In the genomic region with DNA sequence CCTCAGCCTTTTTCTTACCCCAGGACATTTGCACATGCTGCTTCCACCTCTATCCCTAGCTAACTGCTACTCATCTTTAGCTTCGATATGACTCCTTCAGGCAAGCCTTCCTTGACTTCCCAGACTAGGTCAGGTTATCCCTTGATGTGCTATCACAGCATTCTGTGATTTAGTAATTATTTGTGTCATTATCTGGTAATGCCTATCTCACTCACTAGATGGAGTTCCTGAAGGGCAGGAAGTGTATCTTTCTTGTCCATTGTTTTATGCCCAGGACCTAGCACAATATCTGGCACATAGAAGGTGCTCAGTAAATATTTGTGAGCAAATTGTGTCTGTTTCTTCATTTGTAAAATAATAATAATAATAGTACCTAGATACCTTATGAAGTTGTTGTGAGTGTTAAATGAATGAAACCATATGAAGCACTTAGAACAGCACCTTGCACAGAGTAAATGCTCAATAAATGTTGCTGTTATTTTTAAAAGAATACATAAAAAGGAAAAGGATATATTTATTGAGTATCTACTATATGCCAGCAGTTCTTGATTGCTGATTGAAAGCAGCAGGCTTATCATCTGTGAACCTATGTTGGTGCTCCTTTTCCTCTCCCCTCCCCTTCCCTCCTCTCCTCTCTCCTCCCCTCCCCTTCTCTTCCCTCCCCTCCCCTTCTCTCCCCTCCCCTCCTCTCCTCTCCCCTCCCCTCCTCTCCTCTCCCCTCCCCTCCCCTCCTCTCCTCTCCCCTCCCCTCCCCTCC, we compare ENCODE assay signal across 23 cellular contexts. TPM values are rescaled to one million over a fixed set of nuclear protein-coding genes. Genes with fewer than 3 reads are reported as not detected.
A peak's percentile ranks its signal among the peaks of the same experiment; 100 is the strongest.
DNase-seq lines count a peak whose midpoint lies in the region; ATAC-seq, FAIRE-seq and TF ChIP-seq lines count a peak whose summit lies in the region.
"Had no signal": no experiment of that assay in that cellular context is flagged by ENCODE, and none has a peak within 500 bp of the region (broad histone marks: within the 10 kb centered on the region; RNA-seq: fewer than 3 reads in every experiment).

No MANE protein-coding gene starts in this region.

- H3K27ac ChIP-seq in HEK293 (ENCODE audit: extremely low read depth, low read depth, low read length): no peak overlapping the region
- peak overlapping the region; percentile 23 for H3K27ac ChIP-seq in neutrophil

- intact Hi-C loops in activated CD8-positive, alpha-beta T cell treated with anti-CD3 and anti-CD28 coated beads for 36 hours (cut with micrococcal nuclease): no loop called here

- DNase-seq in activated CD8-positive, alpha-beta T cell treated with anti-CD3 and anti-CD28 coated beads for 36 hours: no peak
- DNase-seq in activated CD8-positive, alpha-beta T cell treated with anti-CD3 and anti-CD28 coated beads, Interleukin-2, amount 10 ng/mL, durations not matched to agents 7 days and 5 days: no peak
- peak; percentile 12 for DNase-seq in bronchial epithelial cell (ENCODE audit: low read depth)
- DNase-seq in activated CD4-positive, CD25-positive, alpha-beta regulatory T cell (lab: John Stamatoyannopoulos, UW): no peak
- DNase-seq in SIG-M5 (lab: John Stamatoyannopoulos, UW): no peak
- DNase-seq: activated CD8-positive, alpha-beta memory T cell treated with anti-CD3 and anti-CD28 coated beads, Interleukin-2, amount 50 U/mL, for 4 hours; activated effector memory CD4-positive, alpha-beta T cell treated with anti-CD3 and anti-CD28 coated beads, Interleukin-2, amount 50 U/mL, for 16 hours; BE2C; DND-41; effector memory CD4-positive, alpha-beta T cell; islet precursor cell; left ventricle myocardium superior; naive thymus-derived CD8-positive, alpha-beta T cell; NCI-H146; NCI-H510A treated with DMSO at 0.1 percent for 48 hours had no signal

- H3K36me3 ChIP-seq in HEK293 (ENCODE audit: control insufficient read depth in 2 of 2, insufficient read depth in 1 of 2, low read length in 2 of 2) (no peaks in the 10 kb centered on the region), bronchial epithelial cell (ENCODE audit: control insufficient read depth, insufficient read depth, low read length) (peaks cover 16% of the 10 kb centered on the region), neutrophil (peaks cover 84% of the 10 kb centered on the region)
- H3K36me3 ChIP-seq: BE2C had no signal

- H3K4me3 Mint-ChIP-seq in activated CD8-positive, alpha-beta T cell treated with anti-CD3 and anti-CD28 coated beads for 36 hours: no peak overlapping the region
- H3K4me3 Mint-ChIP-seq in activated CD8-positive, alpha-beta T cell treated with anti-CD3 and anti-CD28 coated beads, Interleukin-2, amount 10 ng/mL, durations not matched to agents 7 days and 5 days: no peak overlapping the region
- H3K4me3 Mint-ChIP-seq: brain; mesothelial cell of epicardium; naive thymus-derived CD8-positive, alpha-beta T cell; stimulated activated memory B cell treated with anti-CD40 and anti-IgM and Interleukin-4, amounts not matched to agents 10 μg/mL and 1 μg/mL and 100 μg/mL, for 72 hours had no signal

- no peak overlapping the region for H3K4me3 ChIP-seq in HEK293 (ENCODE audit: low read depth, low read length)
- H3K4me3 ChIP-seq in bronchial epithelial cell (ENCODE audit: low read depth, low read length): no peak overlapping the region
- H3K4me3 ChIP-seq in neutrophil (ENCODE audit: low read depth in 1 of 2, low read length in 1 of 2): no peak overlapping the region

- TF ChIP-seq CTCF in activated CD8-positive, alpha-beta T cell treated with anti-CD3 and anti-CD28 coated beads for 36 hours (IDR thresholded peaks at IDR 0.05): no peak
- TF ChIP-seq CTCF in HEK293 (tag by site-specific recombination; IDR thresholded peaks at IDR 0.05) (no peak), bronchial epithelial cell (IDR thresholded peaks at IDR 0.05; ENCODE audit: insufficient read depth, low read length, severe bottlenecking) (no peak), neutrophil (IDR thresholded peaks at IDR 0.05) (no peak)

- no peaks in the 10 kb centered on the region for H3K9me3 Mint-ChIP-seq in activated CD8-positive, alpha-beta T cell treated with anti-CD3 and anti-CD28 coated beads for 36 hours
- no peaks in the 10 kb centered on the region for H3K9me3 Mint-ChIP-seq in activated CD8-positive, alpha-beta T cell treated with anti-CD3 and anti-CD28 coated beads, Interleukin-2, amount 10 ng/mL, durations not matched to agents 7 days and 5 days (ENCODE audit: insufficient read depth)
- H3K9me3 Mint-ChIP-seq: brain; stimulated activated memory B cell treated with anti-CD40 and anti-IgM and Interleukin-4, amounts not matched to agents 10 μg/mL and 1 μg/mL and 100 μg/mL, for 72 hours had no signal

- H3K27me3 Mint-ChIP-seq in activated CD8-positive, alpha-beta T cell treated with anti-CD3 and anti-CD28 coated beads for 36 hours: no peaks in the 10 kb centered on the region
- H3K27me3 Mint-ChIP-seq in activated CD8-positive, alpha-beta T cell treated with anti-CD3 and anti-CD28 coated beads, Interleukin-2, amount 10 ng/mL, durations not matched to agents 7 days and 5 days (ENCODE audit: low read depth): no peaks in the 10 kb centered on the region
- H3K27me3 Mint-ChIP-seq: naive thymus-derived CD8-positive, alpha-beta T cell; stimulated activated memory B cell treated with anti-CD40 and anti-IgM and Interleukin-4, amounts not matched to agents 10 μg/mL and 1 μg/mL and 100 μg/mL, for 72 hours had no signal

- POLR2A ChIA-PET in activated CD8-positive, alpha-beta T cell treated with anti-CD3 and anti-CD28 coated beads for 36 hours (lab: Charles Lee): no interaction called here
- POLR2A ChIA-PET in activated CD8-positive, alpha-beta T cell treated with anti-CD3 and anti-CD28 coated beads, Interleukin-2, amount 10 ng/mL, durations not matched to agents 7 days and 5 days (lab: Charles Lee): no interaction called here
- POLR2A ChIA-PET in HEK293 (lab: Yijun Ruan, JAX): no interaction called here

- ATAC-seq in activated CD8-positive, alpha-beta T cell treated with anti-CD3 and anti-CD28 coated beads for 36 hours: no peak
- ATAC-seq in activated CD8-positive, alpha-beta T cell treated with anti-CD3 and anti-CD28 coated beads, Interleukin-2, amount 10 ng/mL, durations not matched to agents 7 days and 5 days: no peak
- no peak for ATAC-seq in SK-N-SH treated with all-trans-retinoic acid at 6 μM for 48 hours
- ATAC-seq: left ventricle myocardium superior; naive thymus-derived CD8-positive, alpha-beta T cell; stimulated activated memory B cell treated with anti-CD40 and anti-IgM and Interleukin-4, amounts not matched to agents 10 μg/mL and 1 μg/mL and 100 μg/mL, for 72 hours had no signal

- no peak for FAIRE-seq in bronchial epithelial cell (lab: Jason Lieb, UNC)
- FAIRE-seq: GM12891, H54 had no signal

- CTCF ChIA-PET in activated CD8-positive, alpha-beta T cell treated with anti-CD3 and anti-CD28 coated beads for 36 hours (lab: Charles Lee): no interaction called here
- CTCF ChIA-PET in activated CD8-positive, alpha-beta T cell treated with anti-CD3 and anti-CD28 coated beads, Interleukin-2, amount 10 ng/mL, durations not matched to agents 7 days and 5 days (lab: Charles Lee): interaction anchor here (1.2 kb wide), 1 partner anchor 39 kb away, joined by 5 read pairs; no protein-coding TSS in a partner anchor
- CTCF ChIA-PET in HEK293 (lab: Yijun Ruan, JAX): no interaction called here

- peaks cover 16% of the 10 kb centered on the region for H3K4me1 Mint-ChIP-seq in activated CD8-positive, alpha-beta T cell treated with anti-CD3 and anti-CD28 coated beads for 36 hours (ENCODE audit: low read depth)
- peaks cover 7% of the 10 kb centered on the region for H3K4me1 Mint-ChIP-seq in activated CD8-positive, alpha-beta T cell treated with anti-CD3 and anti-CD28 coated beads, Interleukin-2, amount 10 ng/mL, durations not matched to agents 7 days and 5 days (ENCODE audit: low read depth)
- H3K4me1 Mint-ChIP-seq: stimulated activated memory B cell treated with anti-CD40 and anti-IgM and Interleukin-4, amounts not matched to agents 10 μg/mL and 1 μg/mL and 100 μg/mL, for 72 hours had no signal

- H3K4me1 ChIP-seq in HEK293 (ENCODE audit: control insufficient read depth, insufficient read depth, low read length) (no peaks in the 10 kb centered on the region), neutrophil (ENCODE audit: control insufficient read depth in 1 of 2, insufficient read depth in 1 of 2, low read depth in 1 of 2, low read length in 1 of 2) (peaks cover 0 to 3% of the 10 kb centered on the region in 2 experiments)
- H3K4me1 ChIP-seq: BE2C had no signal

- peak overlapping the region; percentile 43 for H3K27ac Mint-ChIP-seq in activated CD8-positive, alpha-beta T cell treated with anti-CD3 and anti-CD28 coated beads for 36 hours
- no peak overlapping the region for H3K27ac Mint-ChIP-seq in activated CD8-positive, alpha-beta T cell treated with anti-CD3 and anti-CD28 coated beads, Interleukin-2, amount 10 ng/mL, durations not matched to agents 7 days and 5 days
- H3K27ac Mint-ChIP-seq: brain; mesothelial cell of epicardium; stimulated activated memory B cell treated with anti-CD40 and anti-IgM and Interleukin-4, amounts not matched to agents 10 μg/mL and 1 μg/mL and 100 μg/mL, for 72 hours had no signal

- no peaks in the 10 kb centered on the region for H3K27me3 ChIP-seq in bronchial epithelial cell (ENCODE audit: control insufficient read depth, insufficient read depth, low read length)
- no peaks in the 10 kb centered on the region for H3K27me3 ChIP-seq in neutrophil
- H3K27me3 ChIP-seq: BE2C had no signal

- H3K9me3 ChIP-seq in HEK293 (ENCODE audit: control insufficient read depth, insufficient read depth, low read depth, low read length): no peaks in the 10 kb centered on the region
- H3K9me3 ChIP-seq in neutrophil: no peaks in the 10 kb centered on the region
- H3K9me3 ChIP-seq: BE2C had no signal

- H3K36me3 Mint-ChIP-seq in activated CD8-positive, alpha-beta T cell treated with anti-CD3 and anti-CD28 coated beads for 36 hours (ENCODE audit: low read depth): peaks cover 31% of the 10 kb centered on the region
- peaks cover 51% of the 10 kb centered on the region for H3K36me3 Mint-ChIP-seq in activated CD8-positive, alpha-beta T cell treated with anti-CD3 and anti-CD28 coated beads, Interleukin-2, amount 10 ng/mL, durations not matched to agents 7 days and 5 days (ENCODE audit: low read depth)
- H3K36me3 Mint-ChIP-seq: brain, mesothelial cell of epicardium had no signal

TF ChIP-seq in HEK293, 187 proteins besides CTCF, POLR2A, EP300 and RAD21 (continues in another document):
- no peak for TF ChIP-seq SETDB1 (IDR thresholded peaks at IDR 0.05; ENCODE audit: insufficient read length, low read length)
- no peak for TF ChIP-seq KLF8 (tag by site-specific recombination; IDR thresholded peaks at IDR 0.05)
- TF ChIP-seq ZNF311 (tag by site-specific recombination; IDR thresholded peaks at IDR 0.05; ENCODE audit: borderline replicate concordance): no peak

TF ChIP-seq in SK-N-SH treated with all-trans-retinoic acid at 6 μM for 48 hours, 23 proteins besides CTCF, POLR2A, EP300 and RAD21:
- no peak for TF ChIP-seq ZFP3 (CRISPR knock-in tag; IDR thresholded peaks at IDR 0.05)

RNA-seq across cellular contexts. Expression of gene SQOR, which starts 31.5 kb away (rescaled TPM):
- 10 to 100 TPM; 84.3 to 87.3 TPM for total RNA-seq in activated CD8-positive, alpha-beta T cell treated with anti-CD3 and anti-CD28 coated beads for 36 hours
- total RNA-seq in activated CD8-positive, alpha-beta T cell treated with anti-CD3 and anti-CD28 coated beads, Interleukin-2, amount 10 ng/mL, durations not matched to agents 7 days and 5 days: 10 to 100 TPM; 75.8 to 79.6 TPM
- total RNA-seq in bronchial epithelial cell: 310 and 317 TPM in 2 replicates
